ENCODE assay signal across 12 cellular contexts in the genomic region with DNA sequence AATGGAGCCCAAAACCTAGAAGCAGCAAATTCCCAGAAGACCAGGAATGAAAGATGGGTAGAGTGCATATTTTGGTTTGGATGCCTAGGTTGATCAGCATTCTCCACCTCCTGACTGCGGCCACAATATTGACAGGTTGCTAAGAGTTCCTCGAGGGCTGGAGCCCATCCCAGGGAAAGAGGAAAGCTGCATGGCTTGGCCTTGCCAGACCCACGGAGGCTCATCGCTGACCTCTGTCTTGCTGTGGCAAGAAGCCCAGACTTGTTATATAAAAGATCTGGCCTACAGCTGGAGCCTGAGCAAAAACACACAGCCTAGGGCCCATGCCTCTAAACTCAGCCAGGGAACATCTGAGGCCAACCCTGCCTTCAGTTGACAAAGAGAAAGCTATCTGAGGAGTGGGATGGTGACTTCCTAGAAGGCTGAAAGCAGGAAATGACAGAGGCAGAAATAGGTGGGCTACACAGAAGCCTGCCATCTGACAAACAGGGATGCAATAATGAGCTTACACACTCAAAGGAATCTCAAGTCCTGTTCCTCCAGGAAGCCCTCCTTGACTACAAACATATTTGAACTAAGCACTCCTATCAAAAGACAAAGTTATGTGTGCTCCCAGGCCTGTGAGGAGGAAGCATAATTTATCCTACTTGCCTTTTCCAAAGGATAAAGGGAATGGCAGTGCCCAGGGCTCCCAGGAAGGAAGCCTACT. TPM values are rescaled to one million over a fixed set of nuclear protein-coding genes. Genes with fewer than 3 reads are reported as not detected.
DNase-seq lines count a peak whose midpoint lies in the region; ATAC-seq and TF ChIP-seq lines count a peak whose summit lies in the region.
"Had no signal": no experiment of that assay in that cellular context is flagged by ENCODE, and none has a peak within 500 bp of the region (broad histone marks: within the 10 kb centered on the region; RNA-seq: fewer than 3 reads in every experiment).

No MANE protein-coding gene starts in this region.

- no peak for TF ChIP-seq CTCF in AG10803 (conservative IDR thresholded peaks at IDR 0.05; ENCODE audit: low read length)
- TF ChIP-seq CTCF in fibroblast of the aortic adventitia (IDR thresholded peaks at IDR 0.05; ENCODE audit: insufficient read depth, low read length): no peak
- no peak for TF ChIP-seq CTCF in nephron (IDR thresholded peaks at IDR 0.05; ENCODE audit: unreplicated experiment in 3 of 3)

- ATAC-seq in T-cell (replicated peaks in 1 of 4) (no peak), HG03097 (IDR thresholded peaks at IDR 0.05; ENCODE audit: low FRiP score, unreplicated experiment) (no peak), GM21367 (IDR thresholded peaks at IDR 0.05; ENCODE audit: unreplicated experiment) (no peak)
- ATAC-seq: HCT116 had no signal

- H3K4me3 ChIP-seq in AG10803 (ENCODE audit: low read length) (no peak overlapping the region), fibroblast of the aortic adventitia (ENCODE audit: low read depth, low read length) (no peak overlapping the region)

- CTCF ChIA-PET in T-cell (lab: Charles Lee): no interaction called here

- H3K4me1 Mint-ChIP-seq in T-cell (peaks cover 33 to 71% (median 66%) of the 10 kb centered on the region in 3 donors), nephron (peaks cover 59% of the 10 kb centered on the region)

- POLR2A ChIA-PET in T-cell (lab: Charles Lee): interaction anchor here in 1 of 2 donors (0.9 kb wide), 1 partner anchor 17 kb away, joined by 5 read pairs; no protein-coding TSS in a partner anchor

- H3K27me3 Mint-ChIP-seq in T-cell: no peaks in the 10 kb centered on the region
- H3K27me3 Mint-ChIP-seq in nephron (ENCODE audit: low read depth): no peaks in the 10 kb centered on the region

- peak overlapping the region; percentile 52 to 75 for H3K27ac Mint-ChIP-seq in T-cell
- H3K27ac Mint-ChIP-seq in nephron: peak overlapping the region in 2 of 3 experiments; percentile 84 to 93

- H3K36me3 Mint-ChIP-seq in T-cell (peaks cover 47% of the 10 kb centered on the region), nephron (ENCODE audit: low read depth) (peaks cover 18% of the 10 kb centered on the region)

- no peak overlapping the region for H3K4me3 Mint-ChIP-seq in T-cell
- peak overlapping the region in 1 of 3 experiments; percentile 54 for H3K4me3 Mint-ChIP-seq in nephron

- H3K9me3 Mint-ChIP-seq in T-cell (no peaks in the 10 kb centered on the region), nephron (peaks cover 4% of the 10 kb centered on the region)

- DNase-seq in AG10803 (ENCODE audit: low read depth) (peak; percentile 98), T-cell (no peak), fibroblast of the aortic adventitia (ENCODE audit: low read depth) (peak; percentile 97), NCI-H146 (lab: John Stamatoyannopoulos, UW) (no peak)
- no peak for DNase-seq in effector CD8-positive, alpha-beta T cell (lab: John Stamatoyannopoulos, UW)
- DNase-seq: activated CD4-positive, CD25-positive, alpha-beta regulatory T cell treated with anti-CD3 and anti-CD28 coated beads, Interleukin-2, amount 50 U/mL, for 72 hours; Calu3; NCI-H1694 treated with DMSO at 0.1 percent for 48 hours had no signal

RNA-seq across cellular contexts. Expression of a gene that starts 22.5 kb away (rescaled TPM):
- 10 to 100 TPM; 40.5 to 57.1 (median 42.8) TPM for total RNA-seq in T-cell
- total RNA-seq in fibroblast of the aortic adventitia (ENCODE audit: low replicate concordance): 24.5 and 59.7 TPM in 2 replicates

RNA-seq across cellular contexts. Expression of a gene that starts 33.7 kb away (rescaled TPM):
- total RNA-seq in T-cell (100 to 1,000 TPM in 2 of 5 donors, 10 to 100 TPM in 3; 71.9 to 105 (median 99.1) TPM), fibroblast of the aortic adventitia (ENCODE audit: low replicate concordance) (1.1 TPM in 2 replicates)

RNA-seq across cellular contexts. Expression of a gene that starts 52.3 kb away (rescaled TPM):
- total RNA-seq in T-cell (10 to 100 TPM; 67.1 to 80.4 (median 71.5) TPM), fibroblast of the aortic adventitia (ENCODE audit: low replicate concordance) (46.1 and 85.4 TPM in 2 replicates)

RNA-seq across cellular contexts. Expression of a gene that starts 58.2 kb away (rescaled TPM):
- total RNA-seq in T-cell (100 to 1,000 TPM in 2 of 5 donors, 10 to 100 TPM in 3; 96.8 to 197 (median 99.7) TPM), fibroblast of the aortic adventitia (ENCODE audit: low replicate concordance) (21.5 and 33.5 TPM in 2 replicates)

Comparison
In these comparisons a context has a peak if more than half of its experiments do, and no peak if none do; other contexts are left out.
1. DNase-seq: peak in AG10803 (single experiment) and fibroblast of the aortic adventitia (single experiment); none in T-cell (0 of 34), NCI-H146 (single experiment) and effector CD8-positive, alpha-beta T cell (single experiment).
2. RNA of a gene that starts 33.7 kb away (total RNA-seq): 71.9 to 105 TPM in T-cell; 1.1 TPM in fibroblast of the aortic adventitia; every median in the first group is over 10 times any median in the second.